Comparison of ENCODE assay signal across 8 cellular contexts in the genomic region with DNA sequence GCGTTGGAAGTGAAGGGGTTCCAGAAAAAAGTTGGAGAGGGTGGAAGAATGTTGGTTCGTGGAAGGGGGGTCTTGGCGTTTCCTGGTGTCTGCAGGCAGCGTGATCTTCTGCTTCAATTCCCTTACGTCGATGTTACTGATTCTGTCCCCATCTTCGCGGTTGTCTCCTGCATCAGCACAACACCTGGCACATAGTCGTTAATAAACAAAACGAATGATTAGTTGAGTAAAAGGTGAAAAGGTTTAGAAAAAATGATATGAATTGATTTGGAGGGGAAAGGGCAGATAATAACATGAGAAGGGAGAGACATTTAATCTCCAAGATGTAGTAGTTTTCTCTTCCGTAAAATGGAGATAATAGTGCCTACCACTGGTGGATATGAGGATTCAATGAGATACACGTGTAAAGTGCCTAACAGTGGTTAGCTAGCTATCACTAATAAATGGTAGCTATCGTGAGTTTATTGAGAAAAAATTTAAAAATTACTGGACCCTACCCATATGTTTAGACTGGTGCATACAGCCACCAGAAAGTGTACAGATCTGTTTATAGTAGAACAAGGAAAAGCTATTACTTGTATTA. TPM values are rescaled to one million over a fixed set of nuclear protein-coding genes. Genes with fewer than 3 reads are reported as not detected.
DNase-seq lines count a peak whose midpoint lies in the region; ATAC-seq, FAIRE-seq and TF ChIP-seq lines count a peak whose summit lies in the region.

No MANE protein-coding gene starts in this region.

- H3K79me2 ChIP-seq in MM.1S (ENCODE audit: low read length) (peaks cover 95% of the 10 kb centered on the region), keratinocyte (ENCODE audit: control insufficient read depth, insufficient read depth, low read length) (peaks cover 91% of the 10 kb centered on the region)

- no peaks in the 10 kb centered on the region; the same call in 1 of the 2 replicates for H3K36me3 ChIP-seq in MM.1S (replicated peaks; ENCODE audit: insufficient read depth, low read length)
- H3K36me3 ChIP-seq in keratinocyte (ENCODE audit: control insufficient read depth in 2 of 2, extremely low read depth in 1 of 2, insufficient read depth in 2 of 2, low read length in 2 of 2) = peaks cover 2 to 3% of the 10 kb centered on the region in 2 experiments
- no peaks in the 10 kb centered on the region for H3K36me3 ChIP-seq in stomach smooth muscle (ENCODE audit: control insufficient read depth in 2 of 2, insufficient read depth in 2 of 2, low read length in 2 of 2)

- peak; percentile 34 for TF ChIP-seq CTCF in MM.1S (IDR thresholded peaks at IDR 0.05; ENCODE audit: low read length)
- peak in 1 of 3 experiments; percentile 11 for TF ChIP-seq CTCF in keratinocyte (optimal IDR thresholded peaks at IDR 0.05 in 1 of 3, IDR thresholded peaks at IDR 0.05 in 1 of 3, conservative IDR thresholded peaks at IDR 0.05 in 1 of 3; ENCODE audit: extremely low read depth in 1 of 3, insufficient read depth in 2 of 3, low read length in 3 of 3)

- no peaks in the 10 kb centered on the region for H3K9me1 ChIP-seq in keratinocyte (ENCODE audit: control insufficient read depth, extremely low read depth, insufficient read depth, low read length)

- H3K4me3 ChIP-seq in MM.1S (ENCODE audit: low read length) = peak overlapping the region; percentile 94
- H3K4me3 ChIP-seq in keratinocyte (ENCODE audit: control insufficient read depth in 2 of 3, extremely low read depth in 1 of 3, insufficient read depth in 2 of 3, low read depth in 1 of 3, low read length in 3 of 3) = peak overlapping the region; percentile 93 to 99 (median 94)
- H3K4me3 ChIP-seq in stomach smooth muscle (ENCODE audit: low read length in 2 of 2) = peak overlapping the region; percentile 91 to 96

- H3K9ac ChIP-seq in MM.1S (ENCODE audit: low read length) = peak overlapping the region; percentile 95
- H3K9ac ChIP-seq in keratinocyte (ENCODE audit: control insufficient read depth, extremely low read depth, insufficient read depth, low read length) = peak overlapping the region; percentile 98
- peak overlapping the region; percentile 97 to 98 for H3K9ac ChIP-seq in stomach smooth muscle (ENCODE audit: low read length in 2 of 2)

- DNase-seq in CD1c-positive myeloid dendritic cell (ENCODE audit: extremely low spot score) (peak; percentile 20), MM.1S (peak; percentile 33), keratinocyte (ENCODE audit: low read depth, low spot score) (no peak), 8988T (no peak)

- peak overlapping the region; percentile 89 for H3K4me2 ChIP-seq in MM.1S (ENCODE audit: low read depth, low read length)
- peak overlapping the region; percentile 91 for H3K4me2 ChIP-seq in keratinocyte (ENCODE audit: control insufficient read depth, extremely low read depth, insufficient read depth, low read depth, low read length)

- H3K27me3 ChIP-seq in MM.1S (replicated peaks; ENCODE audit: insufficient read depth, low read length) (no peaks in the 10 kb centered on the region), keratinocyte (ENCODE audit: control insufficient read depth, extremely low read depth, insufficient read depth, low read length) (no peaks in the 10 kb centered on the region), stomach smooth muscle (ENCODE audit: control insufficient read depth in 1 of 2, insufficient read depth in 2 of 2, low read length in 2 of 2) (no peaks in the 10 kb centered on the region)

- H4K20me1 ChIP-seq in MM.1S (ENCODE audit: insufficient read depth, low read length) (peaks cover 5% of the 10 kb centered on the region; the same call in 1 of the 2 replicates), keratinocyte (ENCODE audit: control insufficient read depth, extremely low read depth, insufficient read depth, low read length) (no peaks in the 10 kb centered on the region)

- no peaks in the 10 kb centered on the region for H3K9me3 ChIP-seq in MM.1S (replicated peaks; ENCODE audit: insufficient read depth, low read length)
- no peaks in the 10 kb centered on the region for H3K9me3 ChIP-seq in keratinocyte (ENCODE audit: control insufficient read depth, low read depth, low read length)
- H3K9me3 ChIP-seq in stomach smooth muscle (ENCODE audit: control insufficient read depth in 2 of 2, low read length in 2 of 2) = no peaks in the 10 kb centered on the region

- dilution Hi-C loops in keratinocyte (cut with MboI; ENCODE audit: extremely low pct_ligation_motif_present, low sequenced_read_pairs) = no loop called here

- peaks cover 20% of the 10 kb centered on the region for H3K4me1 ChIP-seq in MM.1S (ENCODE audit: low read length)
- H3K4me1 ChIP-seq in keratinocyte (ENCODE audit: control insufficient read depth, extremely low read depth, insufficient read depth, low read length) = peaks cover 38% of the 10 kb centered on the region
- H3K4me1 ChIP-seq in stomach smooth muscle (ENCODE audit: control insufficient read depth, insufficient read depth, low read length) = peaks cover 15% of the 10 kb centered on the region

- H3K9me2 ChIP-seq in MM.1S (replicated peaks; ENCODE audit: insufficient read depth, low read length) = no peaks in the 10 kb centered on the region

- 0 to 1% (median 0%) methylated on average over 13 of the region's 13 CpGs for WGBS in adipose tissue, 3 donors

- H2AFZ ChIP-seq in MM.1S (ENCODE audit: low read length) (peak overlapping the region; percentile 95), keratinocyte (ENCODE audit: control insufficient read depth, low read length) (peak overlapping the region; percentile 94)

- peak; percentile 11 for ATAC-seq in GM18867 (IDR thresholded peaks at IDR 0.05; ENCODE audit: unreplicated experiment)
- no peak for ATAC-seq in activated CD4-positive, CD25-positive, alpha-beta regulatory T cell treated with anti-CD3 and anti-CD28 coated beads, Interleukin-2, amount 50 U/mL, for 24 hours

- peak overlapping the region; percentile 84 for H3K27ac ChIP-seq in MM.1S (ENCODE audit: low read length)
- peak overlapping the region; percentile 29 for H3K27ac ChIP-seq in adipose tissue (ENCODE audit: low read depth, low read length)
- H3K27ac ChIP-seq in keratinocyte (ENCODE audit: control insufficient read depth, insufficient read depth, low read length) = peak overlapping the region; percentile 98
- peak overlapping the region; percentile 90 for H3K27ac ChIP-seq in stomach smooth muscle (ENCODE audit: low read length)

- FAIRE-seq in keratinocyte (lab: Jason Lieb, UNC) = peak; percentile 44

- no peaks in the 10 kb centered on the region for H3F3A ChIP-seq in MM.1S (ENCODE audit: insufficient read depth, low read length)

RNA-seq across cellular contexts. Expression of a gene that starts 0.6 kb away (rescaled TPM):
- 10 to 100 TPM; 15.4 to 20.7 (median 18.0) TPM for polyA plus RNA-seq in adipose tissue
- 30.1 to 71.4 TPM (median 35.5 TPM) in 3 replicates for polyA plus RNA-seq in keratinocyte
- polyA plus RNA-seq in keratinocyte (2011; ENCODE audit: low read depth) = 108 TPM
- 29.8 and 47.3 TPM in 2 replicates for polyA plus RNA-seq in keratinocyte (2011; cell fraction: cytosol; rRNA removed)
- polyA plus RNA-seq in keratinocyte (2011; cell fraction: nucleus; rRNA removed) = 38.7 and 76.6 TPM in 2 replicates
- polyA plus RNA-seq in keratinocyte (2012; ENCODE audit: low replicate concordance) = 35.8 and 51.4 TPM in 2 replicates
- 18.4 to 69.4 TPM (median 24.0 TPM) in 3 replicates for polyA minus RNA-seq in keratinocyte
- 34.5 TPM for polyA minus RNA-seq in keratinocyte (2011; cell fraction: cytosol; rRNA and poly(A)+ RNA removed)
- polyA minus RNA-seq in keratinocyte (2011; cell fraction: nucleus; rRNA and poly(A)+ RNA removed) = 26.6 and 71.6 TPM in 2 replicates

RNA-seq across cellular contexts. Expression of a gene that starts 0.9 kb away (rescaled TPM):
- 10 to 100 TPM in 1 of 3 donors, 1 to 10 TPM in 2; 6.8 to 12.0 (median 9.2) TPM for polyA plus RNA-seq in adipose tissue
- 7.9 to 18.8 TPM (median 9.3 TPM) in 3 replicates for polyA plus RNA-seq in keratinocyte
- 31.1 TPM for polyA plus RNA-seq in keratinocyte (2011; ENCODE audit: low read depth)
- polyA plus RNA-seq in keratinocyte (2011; cell fraction: cytosol; rRNA removed) = 10.6 and 18.1 TPM in 2 replicates
- polyA plus RNA-seq in keratinocyte (2011; cell fraction: nucleus; rRNA removed) = 18.4 and 22.1 TPM in 2 replicates
- 16.9 and 26.2 TPM in 2 replicates for polyA plus RNA-seq in keratinocyte (2012; ENCODE audit: low replicate concordance)
- 3.1 to 18.9 TPM (median 5.2 TPM) in 3 replicates for polyA minus RNA-seq in keratinocyte
- 8.1 TPM for polyA minus RNA-seq in keratinocyte (2011; cell fraction: cytosol; rRNA and poly(A)+ RNA removed)
- polyA minus RNA-seq in keratinocyte (2011; cell fraction: nucleus; rRNA and poly(A)+ RNA removed) = 8.3 and 17.0 TPM in 2 replicates

Comparison
In these comparisons a context has a peak if more than half of its experiments do, and no peak if none do; other contexts are left out.
1. DNase-seq: peak in CD1c-positive myeloid dendritic cell (single experiment) and MM.1S (single experiment); none in keratinocyte (single experiment) and 8988T (single experiment).
2. H3K27ac ChIP-seq: peak in every context shown above with its lines; median percentile 98 in keratinocyte; 90 in stomach smooth muscle; 84 in MM.1S; 29 in adipose tissue.
3. Peak in every context shown above with its lines, with median percentiles within 50 percentile points of each other: H3K4me3 ChIP-seq and H3K9ac ChIP-seq.